In genomic region chr3:72380193-72380592, GRCh38 we compare ENCODE assay signal across 12 cellular contexts.
DNase-seq lines count a peak whose midpoint lies in the region; ATAC-seq, FAIRE-seq and TF ChIP-seq lines count a peak whose summit lies in the region.
"Had no signal": no experiment of that assay in that cellular context is flagged by ENCODE, and none has a peak within 500 bp of the region (broad histone marks: within the 10 kb centered on the region; RNA-seq: fewer than 3 reads in every experiment).

No MANE protein-coding gene starts in this region.

- CTCF ChIA-PET in MCF 10A (lab: Yijun Ruan, JAX): interaction anchor here (0.9 to 1.0 kb wide), 2 partner anchors 286 to 440 kb away, joined by 3 to 4 read pairs; no protein-coding TSS in a partner anchor

- DNase-seq in right cardiac atrium: no peak
- no peak for DNase-seq in left ventricle myocardium inferior
- peak; percentile 70 for DNase-seq in MCF 10A (ENCODE audit: unreplicated experiment)
- peak; percentile 70 for DNase-seq in kidney glomerular epithelial cell (lab: John Stamatoyannopoulos, UW)
- no peak for DNase-seq in GM19239 (ENCODE audit: insufficient read length, low spot score)
- no peak for DNase-seq in ureter (ENCODE audit: low spot score)
- DNase-seq in pons (ENCODE audit: low spot score): no peak
- DNase-seq: NCI-H1105 treated with DMSO at 0.1 percent for 48 hours had no signal

- ATAC-seq in right cardiac atrium (peak; percentile 29 to 50), HG03521 (IDR thresholded peaks at IDR 0.05; ENCODE audit: unreplicated experiment) (no peak)

- H3K9me3 ChIP-seq in right cardiac atrium (ENCODE audit: control insufficient read depth, low read length): no peaks in the 10 kb centered on the region
- H3K9me3 ChIP-seq in left ventricle myocardium inferior (replicated peaks): no peaks in the 10 kb centered on the region

- H3K27ac ChIP-seq in right cardiac atrium (ENCODE audit: low read length) (no peak overlapping the region), left ventricle myocardium inferior (replicated peaks) (no peak overlapping the region)

- TF ChIP-seq CTCF in left ventricle myocardium inferior (IDR thresholded peaks at IDR 0.05; ENCODE audit: borderline replicate concordance) (no peak), MCF 10A (IDR thresholded peaks at IDR 0.05; ENCODE audit: unreplicated experiment) (no peak)

- H3K36me3 Mint-ChIP-seq in MCF 10A (ENCODE audit: insufficient read depth, unreplicated experiment): peaks cover 29% of the 10 kb centered on the region

- peaks cover 23% of the 10 kb centered on the region for H3K36me3 ChIP-seq in left ventricle myocardium inferior

- peak overlapping the region; percentile 75 for H3K27ac Mint-ChIP-seq in MCF 10A (ENCODE audit: low read depth, unreplicated experiment)
- H3K27ac Mint-ChIP-seq: stimulated activated naive CD8-positive, alpha-beta T cell treated with anti-CD3 and anti-CD28 coated beads, Interleukin-15, Interleukin-2, amounts not matched to agents 100 ng/mL and 50 ng/mL, for 24 hours; T-helper 1 cell treated with Interleukin-12 subunit alpha and Interleukin-12 subunit beta and Interleukin-4 antibody, amounts not matched to agents 30 μg/mL and 1 μg/mL, for 36 hours had no signal

- peaks cover 40% of the 10 kb centered on the region for H3K4me1 Mint-ChIP-seq in MCF 10A (ENCODE audit: insufficient read depth, unreplicated experiment)

- H3K4me3 Mint-ChIP-seq in MCF 10A (ENCODE audit: unreplicated experiment): no peak overlapping the region
- H3K4me3 Mint-ChIP-seq: neural crest cell; stimulated activated naive CD8-positive, alpha-beta T cell treated with anti-CD3 and anti-CD28 coated beads, Interleukin-15, Interleukin-2, amounts not matched to agents 100 ng/mL and 50 ng/mL, for 24 hours; T-helper 1 cell treated with Interleukin-12 subunit alpha and Interleukin-12 subunit beta and Interleukin-4 antibody, amounts not matched to agents 30 μg/mL and 1 μg/mL, for 36 hours had no signal

- intact Hi-C loops in right cardiac atrium (cut with DNase I): no loop called here
- intact Hi-C loops in left ventricle myocardium inferior (cut with micrococcal nuclease): no loop called here
- intact Hi-C loops in MCF 10A (cut with micrococcal nuclease): no loop called here

- BruUV-seq in MCF 10A (replicated peaks; lab: Mats Ljungman, UMichigan): no TSS peak

- POLR2A ChIA-PET in MCF 10A (lab: Yijun Ruan, JAX): interaction anchor here (0.7 to 1.6 kb wide), 6 partner anchors 9 to 50 kb away, joined by 3 to 6 read pairs (median 3); no protein-coding TSS in a partner anchor

- no peaks in the 10 kb centered on the region for H3K27me3 ChIP-seq in right cardiac atrium (ENCODE audit: control insufficient read depth, insufficient read depth)
- H3K27me3 ChIP-seq in left ventricle myocardium inferior (ENCODE audit: low read depth): no peaks in the 10 kb centered on the region

- no peaks in the 10 kb centered on the region for H3K27me3 Mint-ChIP-seq in MCF 10A (ENCODE audit: insufficient read depth, unreplicated experiment)
- H3K27me3 Mint-ChIP-seq: stimulated activated naive CD8-positive, alpha-beta T cell treated with anti-CD3 and anti-CD28 coated beads, Interleukin-15, Interleukin-2, amounts not matched to agents 100 ng/mL and 50 ng/mL, for 24 hours had no signal

- peaks cover 10% of the 10 kb centered on the region for H3K4me1 ChIP-seq in right cardiac atrium (ENCODE audit: control insufficient read depth, insufficient read depth, low read length)
- peaks cover 55% of the 10 kb centered on the region for H3K4me1 ChIP-seq in left ventricle myocardium inferior

- H3K4me3 ChIP-seq in right cardiac atrium (ENCODE audit: low read length): no peak overlapping the region
- H3K4me3 ChIP-seq in left ventricle myocardium inferior: no peak overlapping the region

- FAIRE-seq in GM19239 (lab: Jason Lieb, UNC): no peak

- WGBS in right cardiac atrium: 67% methylated on average over 4 of the region's 4 CpGs

- no peaks in the 10 kb centered on the region for H3K9me3 Mint-ChIP-seq in MCF 10A (ENCODE audit: unreplicated experiment)
- H3K9me3 Mint-ChIP-seq: neural crest cell; stimulated activated naive CD8-positive, alpha-beta T cell treated with anti-CD3 and anti-CD28 coated beads, Interleukin-15, Interleukin-2, amounts not matched to agents 100 ng/mL and 50 ng/mL, for 24 hours; T-helper 1 cell treated with Interleukin-12 subunit alpha and Interleukin-12 subunit beta and Interleukin-4 antibody, amounts not matched to agents 30 μg/mL and 1 μg/mL, for 36 hours had no signal

Comparison
In these comparisons a context has a peak if more than half of its experiments do, and no peak if none do; other contexts are left out.
1. DNase-seq: peak in MCF 10A (single experiment) and kidney glomerular epithelial cell (single experiment); none in right cardiac atrium (0 of 3), left ventricle myocardium inferior (single experiment), GM19239 (single experiment), ureter (single experiment) and pons (single experiment).